8 cellular contexts compared by ENCODE assay signal in genomic region chr16:85055503-85056210, GRCh38. TPM values are rescaled to one million over a fixed set of nuclear protein-coding genes. Genes with fewer than 3 reads are reported as not detected.
DNase-seq lines count a peak whose midpoint lies in the region; ATAC-seq, FAIRE-seq and TF ChIP-seq lines count a peak whose summit lies in the region.

No MANE protein-coding gene starts in this region.

- no peak for DNase-seq in Panc1 (ENCODE audit: low read depth, low spot score)
- peak; percentile 39 for DNase-seq in activated T-helper 9 cell treated with anti-CD3 and anti-CD28 coated beads, Interleukin-2, amount 50 U/mL, for 16 hours (ENCODE audit: low read depth)
- DNase-seq in head of caudate nucleus, result peak in 41 of 42 donors; percentile 22 to 87 (median 63)
- DNase-seq in retinal pigment epithelial cell (ENCODE audit: low read depth), result peak; percentile 11
- peak; percentile 20 for DNase-seq in urothelium cell line (ENCODE audit: low spot score)
- no peak for DNase-seq in neural progenitor cell (ENCODE audit: low spot score)

- in situ Hi-C loops in Panc1 (cut with HindIII; ENCODE audit: low pct_unique_long_range_greater_than_20kb, low sequenced_read_pairs), result no loop called here

- H3K36me3 ChIP-seq in Panc1 (ENCODE audit: control insufficient read depth, insufficient read depth, low read length) (no peaks in the 10 kb centered on the region), neural progenitor cell (no peaks in the 10 kb centered on the region)

- H3K4me1 ChIP-seq in Panc1 (ENCODE audit: control insufficient read depth, insufficient read depth, low read length) (peaks cover 9% of the 10 kb centered on the region), neural progenitor cell (peaks cover 15% of the 10 kb centered on the region)

- peaks cover 2% of the 10 kb centered on the region for H3K27me3 Mint-ChIP-seq in neural progenitor cell (ENCODE audit: insufficient read depth, low read depth)

- no peak overlapping the region for H3K4me2 ChIP-seq in neural progenitor cell

- H3K4me1 Mint-ChIP-seq in neural progenitor cell, result peaks cover 20% of the 10 kb centered on the region

- POLR2A ChIA-PET in Panc1 (lab: Charles Lee), result no interaction called here

- no peak overlapping the region for H2AFZ ChIP-seq in neural progenitor cell (replicated peaks)

- no peaks in the 10 kb centered on the region for H3K9me3 ChIP-seq in Panc1 (ENCODE audit: control insufficient read depth, insufficient read depth, low read depth, low read length)
- H3K9me3 ChIP-seq in neural progenitor cell (ENCODE audit: low read depth), result no peaks in the 10 kb centered on the region

- H3K4me3 ChIP-seq in GM08714 (ENCODE audit: low read length), result peak overlapping the region; percentile 5; the same call in 1 of the 2 replicates
- peak overlapping the region; percentile 9 to 34; a peak in 3 of 4 replicates for H3K4me3 ChIP-seq in Panc1 (ENCODE audit: low read depth in 2 of 2, low read length in 2 of 2)
- H3K4me3 ChIP-seq in retinal pigment epithelial cell (ENCODE audit: low read length), result no peak overlapping the region
- H3K4me3 ChIP-seq in neural progenitor cell, result no peak overlapping the region

- no peak overlapping the region for H3K27ac Mint-ChIP-seq in neural progenitor cell

- H3K4me3 Mint-ChIP-seq in neural progenitor cell, result no peak overlapping the region

- peaks cover 2% of the 10 kb centered on the region for H3K36me3 Mint-ChIP-seq in neural progenitor cell

- intact Hi-C loops in Panc1 (cut with micrococcal nuclease; ENCODE audit: unreplicated experiment), result no loop called here
- intact Hi-C loops in head of caudate nucleus (cut with DNase I), result no loop called here

- no TSS peak for BruUV-seq in Panc1 (replicated peaks; lab: Mats Ljungman, UMichigan)

- no peak overlapping the region for H3K9ac ChIP-seq in neural progenitor cell

- CTCF ChIA-PET in Panc1 (lab: Charles Lee), result interaction anchor here (0.8 to 1.6 kb wide), 4 partner anchors 8 to 175 kb away, joined by 3 to 5 read pairs (median 4); no protein-coding TSS in a partner anchor

- H3K27me3 ChIP-seq in Panc1 (ENCODE audit: control insufficient read depth, insufficient read depth, low read length) (no peaks in the 10 kb centered on the region), neural progenitor cell (no peaks in the 10 kb centered on the region)

- ATAC-seq in HG02759 (IDR thresholded peaks at IDR 0.05; ENCODE audit: unreplicated experiment), result peak; percentile 84
- ATAC-seq in Panc1, result peak; percentile 81

- no peaks in the 10 kb centered on the region for H3K79me2 ChIP-seq in neural progenitor cell (ENCODE audit: low read depth)

- H4K20me1 ChIP-seq in neural progenitor cell (ENCODE audit: low read depth), result no peaks in the 10 kb centered on the region

- TF ChIP-seq CTCF in Panc1 (IDR thresholded peaks at IDR 0.05) (no peak), retinal pigment epithelial cell (conservative IDR thresholded peaks at IDR 0.05; ENCODE audit: low read depth, low read length) (no peak), neural progenitor cell (IDR thresholded peaks at IDR 0.05) (no peak)

- no peak for FAIRE-seq in urothelium cell line (lab: Jason Lieb, UNC)

- no peaks in the 10 kb centered on the region for H3K9me3 Mint-ChIP-seq in neural progenitor cell

- H3K27ac ChIP-seq in Panc1 (ENCODE audit: low read length), result peak overlapping the region; percentile 41
- H3K27ac ChIP-seq in neural progenitor cell, result no peak overlapping the region

- no peaks in the 10 kb centered on the region for H3F3A ChIP-seq in neural progenitor cell (ENCODE audit: low read depth)

RNA-seq across cellular contexts. Expression of gene KIAA0513, which starts 28.1 kb away (rescaled TPM):
- total RNA-seq in Panc1 (2021; ENCODE audit: unreplicated experiment) (8.7 TPM), neural progenitor cell (ENCODE audit: low replicate concordance) (6.1 and 9.0 TPM in 2 replicates)
- 7.9 TPM for polyA plus RNA-seq in Panc1 (2012; ENCODE audit: insufficient read length)

RNA-seq across cellular contexts. Expression of gene ZDHHC7, which starts 44.3 kb away (rescaled TPM):
- total RNA-seq in Panc1 (2021; ENCODE audit: unreplicated experiment), result 71.5 TPM
- polyA plus RNA-seq in Panc1 (2012; ENCODE audit: insufficient read length), result 74.5 TPM
- total RNA-seq in neural progenitor cell (ENCODE audit: low replicate concordance), result 53.3 and 57.0 TPM in 2 replicates

RNA-seq across cellular contexts. Expression of gene CIBAR2, which starts 56.6 kb away (rescaled TPM):
- not detected for total RNA-seq in Panc1 (2021; ENCODE audit: unreplicated experiment)
- polyA plus RNA-seq in Panc1 (2012; ENCODE audit: insufficient read length), result 0.39 TPM
- total RNA-seq in neural progenitor cell (ENCODE audit: low replicate concordance), result 0.43 TPM in 1 of 2 replicates, not detected in the other

Comparison
In these comparisons a context has a peak if more than half of its experiments do, and no peak if none do; other contexts are left out.
1. H3K4me3 ChIP-seq: peak in GM08714 (single experiment) and Panc1 (2 of 2); none in retinal pigment epithelial cell (single experiment) and neural progenitor cell (single experiment).
2. DNase-seq: peak in activated T-helper 9 cell treated with anti-CD3 and anti-CD28 coated beads, Interleukin-2, amount 50 U/mL, for 16 hours (single experiment), head of caudate nucleus (41 of 42), retinal pigment epithelial cell (single experiment) and urothelium cell line (single experiment); none in Panc1 (single experiment) and neural progenitor cell (single experiment).